ENCODE assay signal across 7 cellular contexts in the genomic region with DNA sequence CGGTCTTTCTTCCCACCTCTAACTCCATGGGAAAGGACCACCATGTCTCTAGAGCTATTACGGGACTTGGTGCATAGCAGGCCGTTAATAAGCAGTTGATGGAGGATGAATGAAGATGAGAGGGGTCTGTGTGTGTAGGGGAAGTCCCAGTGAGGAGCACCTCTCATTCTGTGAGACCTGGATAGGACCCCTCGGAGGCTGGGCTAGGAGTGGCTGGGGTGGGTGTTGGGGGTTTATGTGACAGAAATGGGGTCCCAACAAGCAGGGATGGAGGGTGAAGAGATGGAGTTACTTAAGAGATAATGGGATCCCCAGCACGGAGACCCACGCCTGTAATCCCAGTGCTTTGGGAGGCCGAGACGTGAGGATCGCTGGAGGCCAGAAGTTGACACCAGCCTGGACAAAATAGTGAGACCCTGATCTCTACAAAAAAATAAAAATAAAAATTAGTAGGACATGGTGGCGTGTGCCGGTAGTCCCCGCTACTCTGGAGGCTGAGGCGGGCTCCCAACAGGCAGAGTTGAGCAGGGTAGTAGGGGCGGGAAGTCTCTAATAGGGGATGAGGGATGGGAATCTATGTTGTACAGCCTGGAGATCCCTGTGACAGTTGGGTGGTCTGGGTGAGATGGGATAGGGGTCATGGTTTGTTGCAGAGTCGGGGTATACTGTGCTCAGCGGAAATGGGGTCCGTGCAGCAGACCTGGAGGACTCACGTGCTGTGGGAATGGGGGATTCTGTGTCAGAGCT. TPM values are rescaled to one million over a fixed set of nuclear protein-coding genes. Genes with fewer than 3 reads are reported as not detected.
DNase-seq lines count a peak whose midpoint lies in the region; ATAC-seq lines count a peak whose summit lies in the region.

No MANE protein-coding gene starts in this region.

- peak overlapping the region; percentile 89 to 94 (median 91) for H3K4me3 Mint-ChIP-seq in immature natural killer cell

- H3K27ac ChIP-seq in HUES6 (ENCODE audit: low read depth, low read length) (no peak overlapping the region), stomach smooth muscle (ENCODE audit: low read length) (peak overlapping the region; percentile 86)

- peak overlapping the region; percentile 86 to 97 (median 90) for H3K27ac Mint-ChIP-seq in immature natural killer cell

- peaks cover 0 to 7% (median 0%) of the 10 kb centered on the region in 3 donors for H3K36me3 Mint-ChIP-seq in immature natural killer cell

- H3K27me3 Mint-ChIP-seq in immature natural killer cell (ENCODE audit: low read depth in 3 of 3), result peaks cover 10 to 14% (median 10%) of the 10 kb centered on the region in 3 donors

- DNase-seq in adipocyte (ENCODE audit: low read depth) (no peak), immature natural killer cell (no peak), amniotic stem cell (lab: John Stamatoyannopoulos, UW) (no peak)

- no peaks in the 10 kb centered on the region for H3K27me3 ChIP-seq in HUES6 (ENCODE audit: control insufficient read depth, insufficient read depth, low read length)
- H3K27me3 ChIP-seq in adipocyte (replicated peaks; ENCODE audit: control insufficient read depth, insufficient read depth, low read length), result no peaks in the 10 kb centered on the region
- H3K27me3 ChIP-seq in stomach smooth muscle (ENCODE audit: control insufficient read depth in 1 of 2, insufficient read depth in 2 of 2, low read length in 2 of 2), result no peaks in the 10 kb centered on the region

- H3K4me3 ChIP-seq in HUES6 (ENCODE audit: low read depth, low read length) (peak overlapping the region; percentile 67), adipocyte (ENCODE audit: low read length) (peak overlapping the region; percentile 84), stomach smooth muscle (ENCODE audit: low read length in 2 of 2) (peak overlapping the region; percentile 69 to 78)

- H3K4me1 ChIP-seq in HUES6 (ENCODE audit: control insufficient read depth, insufficient read depth, low read length) (peaks cover 9% of the 10 kb centered on the region), adipocyte (ENCODE audit: control insufficient read depth, insufficient read depth, low read length) (peaks cover 31% of the 10 kb centered on the region), stomach smooth muscle (ENCODE audit: control insufficient read depth, insufficient read depth, low read length) (peaks cover 19% of the 10 kb centered on the region)

- peak overlapping the region; percentile 52 for H3K9ac ChIP-seq in HUES6 (ENCODE audit: low read length)
- H3K9ac ChIP-seq in adipocyte (ENCODE audit: low read length), result peak overlapping the region; percentile 87
- H3K9ac ChIP-seq in stomach smooth muscle (ENCODE audit: low read length in 2 of 2), result peak overlapping the region; percentile 70 to 81

- H3K36me3 ChIP-seq in HUES6 (ENCODE audit: control insufficient read depth, insufficient read depth, low read length) (no peaks in the 10 kb centered on the region), adipocyte (ENCODE audit: control insufficient read depth, insufficient read depth, low read length, severe bottlenecking) (no peaks in the 10 kb centered on the region), stomach smooth muscle (ENCODE audit: control insufficient read depth in 2 of 2, insufficient read depth in 2 of 2, low read length in 2 of 2) (no peaks in the 10 kb centered on the region)

- H3K4me1 Mint-ChIP-seq in immature natural killer cell, result peaks cover 21 to 22% of the 10 kb centered on the region in 2 donors

- H3K9me3 ChIP-seq in HUES6 (ENCODE audit: control insufficient read depth, insufficient read depth, low read depth, low read length) (peaks cover 4% of the 10 kb centered on the region), adipocyte (ENCODE audit: control insufficient read depth, low read length) (peaks cover under 1% of the 10 kb centered on the region), stomach smooth muscle (ENCODE audit: control insufficient read depth in 2 of 2, low read length in 2 of 2) (peaks cover 0 to under 1% of the 10 kb centered on the region in 2 donors)

- no peak for ATAC-seq in GM18502 (IDR thresholded peaks at IDR 0.05; ENCODE audit: poor library complexity, unreplicated experiment)
- ATAC-seq in HG02763 (IDR thresholded peaks at IDR 0.05; ENCODE audit: unreplicated experiment), result no peak

- peaks cover 0 to 1% (median 0%) of the 10 kb centered on the region in 6 donors for H3K9me3 Mint-ChIP-seq in immature natural killer cell

RNA-seq across cellular contexts. Expression of a gene that starts 0.7 kb away (rescaled TPM):
- 1 to 10 TPM in 2 of 3 donors, under 1 TPM in 1; 0.79 to 3.8 (median 1.7) TPM for polyA plus RNA-seq in immature natural killer cell

RNA-seq across cellular contexts. Expression of a gene that starts 11.0 kb away (rescaled TPM):
- polyA plus RNA-seq in immature natural killer cell, result 10 to 100 TPM in 2 of 3 donors, 1 to 10 TPM in 1; 6.8 to 16.6 (median 14.1) TPM

RNA-seq across cellular contexts. Expression of a gene that starts 44.9 kb away (rescaled TPM):
- 1 to 10 TPM; 1.5 to 2.5 (median 1.8) TPM for polyA plus RNA-seq in immature natural killer cell

RNA-seq across cellular contexts. Expression of a gene that starts 56.9 kb away (rescaled TPM):
- polyA plus RNA-seq in immature natural killer cell, result 1 to 10 TPM; 2.5 to 3.8 (median 2.9) TPM
